In the genomic region with DNA sequence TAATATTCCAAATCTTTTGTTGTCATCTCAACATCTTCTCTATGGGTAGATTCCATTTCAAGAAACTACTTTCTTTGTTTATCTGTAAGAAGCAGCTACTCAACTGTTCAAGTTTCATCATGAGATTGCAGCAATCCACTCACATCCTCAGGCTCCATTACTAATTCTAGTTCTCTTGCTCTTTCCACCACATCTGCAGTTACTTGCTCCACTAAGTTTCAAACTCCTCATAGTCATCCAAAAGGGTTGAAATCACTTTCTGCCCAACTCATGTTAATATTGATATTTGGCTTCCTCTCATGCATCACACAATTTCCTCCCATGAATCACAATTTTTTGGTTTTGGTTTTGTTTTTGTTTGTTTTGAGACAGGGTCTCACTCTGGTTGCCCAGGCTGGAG, we compare ENCODE assay signal across 22 cellular contexts. TPM values are rescaled to one million over a fixed set of nuclear protein-coding genes. Genes with fewer than 3 reads are reported as not detected.
DNase-seq lines count a peak whose midpoint lies in the region; ATAC-seq, FAIRE-seq and TF ChIP-seq lines count a peak whose summit lies in the region.
"Had no signal": no experiment of that assay in that cellular context is flagged by ENCODE, and none has a peak within 500 bp of the region (broad histone marks: within the 10 kb centered on the region; RNA-seq: fewer than 3 reads in every experiment).

No MANE protein-coding gene starts in this region.

- H3K23ac ChIP-seq in mesenchymal stem cell (ENCODE audit: low read length in 2 of 2): no peak overlapping the region

- no peak overlapping the region for H2BK12ac ChIP-seq in mesenchymal stem cell (ENCODE audit: low read length in 2 of 2)

- H3K36me3 ChIP-seq in CD4-positive, alpha-beta memory T cell (ENCODE audit: insufficient read depth, low read length): peaks cover 25% of the 10 kb centered on the region
- peaks cover 18 to 76% of the 10 kb centered on the region in 2 experiments for H3K36me3 ChIP-seq in mesenchymal stem cell (ENCODE audit: control insufficient read depth in 1 of 2, insufficient read depth in 2 of 2, low read depth in 1 of 2, low read length in 2 of 2)
- H3K36me3 ChIP-seq in left lung: peaks cover 0 to 40% of the 10 kb centered on the region in 2 donors

- H2AFZ ChIP-seq in mesenchymal stem cell (ENCODE audit: low read depth, low read length): no peak overlapping the region

- no peak overlapping the region for H2AK5ac ChIP-seq in mesenchymal stem cell (ENCODE audit: low read length, severe bottlenecking)

- peaks cover 21% of the 10 kb centered on the region for H3K79me1 ChIP-seq in mesenchymal stem cell (replicated peaks; ENCODE audit: low read length, poor library complexity, severe bottlenecking)

- H4K8ac ChIP-seq in mesenchymal stem cell (ENCODE audit: low read length): no peak overlapping the region

- POLR2A ChIA-PET in CD4-positive, alpha-beta memory T cell (lab: Charles Lee; ENCODE audit: partially characterized antibody): interaction anchor here (1.1 to 2.4 kb wide), 3 partner anchors 9 to 57 kb away, joined by 4 to 11 read pairs (median 10); partner anchors contain the start of gene METAP1

- ATAC-seq in left lung: no peak
- ATAC-seq: heart right ventricle, K562 had no signal

- FAIRE-seq in GM18507 (lab: Jason Lieb, UNC): peak; percentile 5
- FAIRE-seq: H1, islet of Langerhans, K562 had no signal

- H3K36me3 Mint-ChIP-seq in CD4-positive, alpha-beta memory T cell: peaks cover 39 to 50% of the 10 kb centered on the region in 2 donors
- H3K36me3 Mint-ChIP-seq in activated T-helper 2 cell treated with anti-CD3 and anti-CD28 coated beads, Interferon-gamma antibody, Interleukin-2, Interleukin-4, amounts not matched to agents 10 μg/mL and 5 μg/mL and 100 μg/mL, durations not matched to agents 14 hours and 24 hours and 36 hours (ENCODE audit: low read depth): peaks cover 66% of the 10 kb centered on the region

- no peak overlapping the region for H3K4me2 ChIP-seq in mesenchymal stem cell (ENCODE audit: low read length, poor library complexity, severe bottlenecking)
- H3K4me2 ChIP-seq: BLaER1, smooth muscle cell had no signal

- no peak overlapping the region for H3K27ac ChIP-seq in CD4-positive, alpha-beta memory T cell (ENCODE audit: low read depth, low read length)
- H3K27ac ChIP-seq in mesenchymal stem cell (ENCODE audit: low read length, poor library complexity, severe bottlenecking) (no peak overlapping the region), left lung (no peak overlapping the region)
- H3K27ac ChIP-seq: BLaER1, coronary artery, heart right ventricle had no signal

- H3K14ac ChIP-seq in mesenchymal stem cell (ENCODE audit: low read length in 2 of 2): no peak overlapping the region

- H3K27ac Mint-ChIP-seq in CD4-positive, alpha-beta memory T cell: peak overlapping the region; percentile 14 to 89 (median 81)
- H3K27ac Mint-ChIP-seq in activated T-helper 2 cell treated with anti-CD3 and anti-CD28 coated beads, Interferon-gamma antibody, Interleukin-2, Interleukin-4, amounts not matched to agents 10 μg/mL and 5 μg/mL and 100 μg/mL, durations not matched to agents 14 hours and 24 hours and 36 hours: peak overlapping the region; percentile 58
- H3K27ac Mint-ChIP-seq: brain, nephron had no signal

- no peaks in the 10 kb centered on the region for H3K27me3 Mint-ChIP-seq in CD4-positive, alpha-beta memory T cell
- H3K27me3 Mint-ChIP-seq in activated T-helper 2 cell treated with anti-CD3 and anti-CD28 coated beads, Interferon-gamma antibody, Interleukin-2, Interleukin-4, amounts not matched to agents 10 μg/mL and 5 μg/mL and 100 μg/mL, durations not matched to agents 14 hours and 24 hours and 36 hours (ENCODE audit: low read depth): no peaks in the 10 kb centered on the region
- H3K27me3 Mint-ChIP-seq: brain had no signal

- no peak overlapping the region for H2BK120ac ChIP-seq in mesenchymal stem cell (ENCODE audit: low read depth, low read length)

- no peaks in the 10 kb centered on the region for H3K9me3 ChIP-seq in CD4-positive, alpha-beta memory T cell (ENCODE audit: control insufficient read depth in 1 of 2, low read length in 2 of 2)
- no peaks in the 10 kb centered on the region for H3K9me3 ChIP-seq in mesenchymal stem cell (ENCODE audit: control insufficient read depth, low read length)
- H3K9me3 ChIP-seq in left lung: no peaks in the 10 kb centered on the region
- H3K9me3 ChIP-seq: BLaER1, heart right ventricle had no signal

- no peak overlapping the region for H3K4ac ChIP-seq in mesenchymal stem cell (ENCODE audit: low read depth in 1 of 2, low read length in 2 of 2)

- H3K4me1 Mint-ChIP-seq in CD4-positive, alpha-beta memory T cell: peaks cover 15 to 33% (median 23%) of the 10 kb centered on the region in 4 donors
- peaks cover 43% of the 10 kb centered on the region for H3K4me1 Mint-ChIP-seq in activated T-helper 2 cell treated with anti-CD3 and anti-CD28 coated beads, Interferon-gamma antibody, Interleukin-2, Interleukin-4, amounts not matched to agents 10 μg/mL and 5 μg/mL and 100 μg/mL, durations not matched to agents 14 hours and 24 hours and 36 hours (ENCODE audit: low read depth)

- no peak overlapping the region for H3K4me3 ChIP-seq in CD4-positive, alpha-beta memory T cell (ENCODE audit: low read length in 2 of 2)
- H3K4me3 ChIP-seq in mesenchymal stem cell (ENCODE audit: insufficient read depth in 1 of 2, low read depth in 1 of 2, low read length in 2 of 2) (no peak overlapping the region), left lung (no peak overlapping the region)
- H3K4me3 ChIP-seq: BLaER1, coronary artery, heart right ventricle, K562, smooth muscle cell had no signal

- peak overlapping the region; percentile 30 for H3K9ac ChIP-seq in mesenchymal stem cell (ENCODE audit: low read length)
- H3K9ac ChIP-seq: BLaER1 had no signal

- DNase-seq in CD4-positive, alpha-beta memory T cell: no peak
- DNase-seq in GM18507 (ENCODE audit: extremely low spot score, insufficient read length, low read depth) (no peak), mesenchymal stem cell (peak; percentile 36), NOMO-1 (lab: John Stamatoyannopoulos, UW; ENCODE audit: unreplicated experiment in 2 of 2) (no peak), left lung (no peak), germinal center (ENCODE audit: low spot score) (no peak)
- DNase-seq in activated T-helper 2 cell treated with anti-CD3 and anti-CD28 coated beads, Interferon-gamma antibody, Interleukin-2, Interleukin-4, amounts not matched to agents 10 μg/mL and 5 μg/mL and 100 μg/mL, durations not matched to agents 14 hours and 24 hours and 36 hours (ENCODE audit: low spot score): no peak
- DNase-seq: activated CD4-positive, alpha-beta T cell treated with anti-CD3 and anti-CD28 coated beads for 1 hour; heart right ventricle; MV-4-11; NCI-H2029 treated with DMSO at 0.1 percent for 48 hours; SHP77 treated with DMSO at 0.1 percent for 48 hours; stimulated activated CD4-positive, alpha-beta T cell treated with anti-CD3 and anti-CD28 coated beads, Interleukin-4, amount 100 ng/mL, for 4 hours; stimulated activated CD8-positive, alpha-beta memory T cell treated with anti-CD3 and anti-CD28 coated beads, Interleukin-4, amount 100 ng/mL, for 48 hours had no signal

- H3K9me3 Mint-ChIP-seq in CD4-positive, alpha-beta memory T cell: peaks cover 0 to 1% (median 0%) of the 10 kb centered on the region in 8 donors
- no peaks in the 10 kb centered on the region for H3K9me3 Mint-ChIP-seq in activated T-helper 2 cell treated with anti-CD3 and anti-CD28 coated beads, Interferon-gamma antibody, Interleukin-2, Interleukin-4, amounts not matched to agents 10 μg/mL and 5 μg/mL and 100 μg/mL, durations not matched to agents 14 hours and 24 hours and 36 hours
- H3K9me3 Mint-ChIP-seq: brain, nephron had no signal

- no peaks in the 10 kb centered on the region for H3K27me3 ChIP-seq in CD4-positive, alpha-beta memory T cell (ENCODE audit: insufficient read depth, low read length)
- no peaks in the 10 kb centered on the region for H3K27me3 ChIP-seq in mesenchymal stem cell (ENCODE audit: control insufficient read depth in 1 of 2, insufficient read depth in 1 of 2, low read length in 2 of 2)
- no peaks in the 10 kb centered on the region for H3K27me3 ChIP-seq in left lung
- H3K27me3 ChIP-seq: BLaER1, heart right ventricle had no signal

- no peak overlapping the region for H2BK15ac ChIP-seq in mesenchymal stem cell (ENCODE audit: low read depth, poor library complexity, severe bottlenecking)

- H3K18ac ChIP-seq in mesenchymal stem cell (ENCODE audit: low read depth in 1 of 2, low read length in 2 of 2): no peak overlapping the region

- H3K4me1 ChIP-seq in CD4-positive, alpha-beta memory T cell (ENCODE audit: insufficient read depth, low read length): peaks cover 7% of the 10 kb centered on the region
- H3K4me1 ChIP-seq in mesenchymal stem cell (ENCODE audit: control insufficient read depth, insufficient read depth, low read depth, low read length) (peaks cover 1% of the 10 kb centered on the region), left lung (peaks cover 6 to 7% of the 10 kb centered on the region in 2 donors)
- H3K4me1 ChIP-seq: BLaER1 had no signal

- intact Hi-C loops in CD4-positive, alpha-beta memory T cell (cut with micrococcal nuclease): no loop called here
- intact Hi-C loops in activated T-helper 2 cell treated with anti-CD3 and anti-CD28 coated beads, Interferon-gamma antibody, Interleukin-2, Interleukin-4, amounts not matched to agents 10 μg/mL and 5 μg/mL and 100 μg/mL, durations not matched to agents 14 hours and 24 hours and 36 hours (cut with micrococcal nuclease): loop anchor here (2.0 to 10.0 kb wide), 4 partner anchors 388 to 908 kb away; partner anchors contain the start of genes RAP1GDS1 and STPG2
- intact Hi-C loops in left lung (cut with DNase I): no loop called here

- CTCF ChIA-PET in CD4-positive, alpha-beta memory T cell (lab: Charles Lee; ENCODE audit: partially characterized antibody): interaction anchor here (1.4 to 11.7 kb wide), 4 partner anchors 9 to 585 kb away, joined by 3 to 373 read pairs (median 20); partner anchors contain the start of gene METAP1

- no peak overlapping the region for H2BK5ac ChIP-seq in mesenchymal stem cell (ENCODE audit: low read depth, low read length, poor library complexity, severe bottlenecking)

- peak overlapping the region in 2 of 8 donors; percentile 11 for H3K4me3 Mint-ChIP-seq in CD4-positive, alpha-beta memory T cell
- no peak overlapping the region for H3K4me3 Mint-ChIP-seq in activated T-helper 2 cell treated with anti-CD3 and anti-CD28 coated beads, Interferon-gamma antibody, Interleukin-2, Interleukin-4, amounts not matched to agents 10 μg/mL and 5 μg/mL and 100 μg/mL, durations not matched to agents 14 hours and 24 hours and 36 hours (ENCODE audit: low read depth)
- H3K4me3 Mint-ChIP-seq: brain, nephron had no signal

- TF ChIP-seq CTCF in left lung (IDR thresholded peaks at IDR 0.05): no peak

- no peak overlapping the region for H4K91ac ChIP-seq in mesenchymal stem cell (ENCODE audit: low read length)

RNA-seq across cellular contexts. Expression of gene ADH5, which starts 35.7 kb away (rescaled TPM):
- total RNA-seq in CD4-positive, alpha-beta memory T cell: 10 to 100 TPM; 75.6 to 80.5 TPM
- polyA plus RNA-seq in CD4-positive, alpha-beta memory T cell: 100 to 1,000 TPM; 142 to 171 TPM
- total RNA-seq in activated T-helper 2 cell treated with anti-CD3 and anti-CD28 coated beads, Interferon-gamma antibody, Interleukin-2, Interleukin-4, amounts not matched to agents 10 μg/mL and 5 μg/mL and 100 μg/mL, durations not matched to agents 14 hours and 24 hours and 36 hours: 93.8 and 98.6 TPM in 2 replicates
- polyA plus RNA-seq in mesenchymal stem cell (2013, experiment 1 of 2): 147 TPM
- polyA plus RNA-seq in mesenchymal stem cell (2013, experiment 2 of 2): 161 TPM
- total RNA-seq in left lung: 100 to 1,000 TPM; 152 to 160 TPM

RNA-seq across cellular contexts. Expression of gene METAP1, which starts 57.4 kb away (rescaled TPM):
- total RNA-seq in CD4-positive, alpha-beta memory T cell: 10 to 100 TPM; 36.4 to 36.7 TPM
- 10 to 100 TPM; 33.5 to 33.6 TPM for polyA plus RNA-seq in CD4-positive, alpha-beta memory T cell
- 58.2 and 58.7 TPM in 2 replicates for total RNA-seq in activated T-helper 2 cell treated with anti-CD3 and anti-CD28 coated beads, Interferon-gamma antibody, Interleukin-2, Interleukin-4, amounts not matched to agents 10 μg/mL and 5 μg/mL and 100 μg/mL, durations not matched to agents 14 hours and 24 hours and 36 hours
- polyA plus RNA-seq in mesenchymal stem cell (2013, experiment 1 of 2): 24.9 TPM
- polyA plus RNA-seq in mesenchymal stem cell (2013, experiment 2 of 2): 24.7 TPM
- 10 to 100 TPM; 31.5 to 42.8 TPM for total RNA-seq in left lung
